1 cellular context compared by ENCODE assay signal in the genomic region with DNA sequence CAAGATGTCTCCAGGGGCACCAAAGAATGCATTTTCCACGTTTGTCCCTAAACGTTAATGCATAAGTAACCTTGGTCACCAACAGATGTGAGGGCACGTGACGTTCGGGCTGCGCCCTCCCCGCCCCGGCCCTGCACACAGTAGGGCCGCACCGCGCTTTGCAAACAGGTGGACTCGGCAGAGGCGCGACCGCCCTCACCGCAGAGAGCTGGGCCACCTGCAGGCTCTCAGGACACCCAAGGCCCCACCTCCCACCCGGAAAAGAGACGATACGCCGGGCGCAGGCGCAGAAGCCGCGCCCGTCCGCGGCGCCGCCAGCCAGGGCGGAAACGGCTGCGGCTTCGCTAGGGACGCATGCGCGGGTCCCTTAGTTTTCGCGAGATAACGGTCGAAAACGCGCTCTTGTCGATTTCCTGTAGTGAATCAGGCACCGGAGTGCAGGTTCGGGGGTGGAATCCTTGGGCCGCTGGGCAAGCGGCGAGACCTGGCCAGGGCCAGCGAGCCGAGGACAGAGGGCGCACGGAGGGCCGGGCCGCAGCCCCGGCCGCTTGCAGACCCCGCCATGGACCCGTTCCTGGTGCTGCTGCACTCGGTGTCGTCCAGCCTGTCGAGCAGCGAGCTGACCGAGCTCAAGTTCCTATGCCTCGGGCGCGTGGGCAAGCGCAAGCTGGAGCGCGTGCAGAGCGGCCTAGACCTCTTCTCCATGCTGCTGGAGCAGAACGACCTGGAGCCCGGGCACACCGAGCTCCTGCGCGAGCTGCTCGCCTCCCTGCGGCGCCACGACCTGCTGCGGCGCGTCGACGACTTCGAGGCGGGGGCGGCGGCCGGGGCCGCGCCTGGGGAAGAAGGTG.
TF ChIP-seq lines count a peak whose summit lies in the region.

A gene with protein sequence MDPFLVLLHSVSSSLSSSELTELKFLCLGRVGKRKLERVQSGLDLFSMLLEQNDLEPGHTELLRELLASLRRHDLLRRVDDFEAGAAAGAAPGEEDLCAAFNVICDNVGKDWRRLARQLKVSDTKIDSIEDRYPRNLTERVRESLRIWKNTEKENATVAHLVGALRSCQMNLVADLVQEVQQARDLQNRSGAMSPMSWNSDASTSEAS (plus strand): TSS at position 399 of the 851 bp plus-strand sequence. CDS start 164 bp downstream, at position 563.

TF ChIP-seq in IMR-90, 13 proteins besides CTCF, POLR2A, EP300 and RAD21:
- TF ChIP-seq BHLHE40 (IDR thresholded peaks at IDR 0.05; ENCODE audit: low read depth, low read length) (peak; percentile 59; the same call in 1 of the 2 replicates), CHD1 (IDR thresholded peaks at IDR 0.05; ENCODE audit: low read depth, low read length) (no peak), FOS (IDR thresholded peaks at IDR 0.05; ENCODE audit: low read depth, low read length) (no peak), NFE2L2 (IDR thresholded peaks at IDR 0.05; ENCODE audit: low read depth, low read length) (no peak), CEBPB (IDR thresholded peaks at IDR 0.05; ENCODE audit: low read depth, low read length) (no peak), SMC3 (IDR thresholded peaks at IDR 0.05; ENCODE audit: low read depth, low read length) (no peak), RCOR1 (IDR thresholded peaks at IDR 0.05; ENCODE audit: insufficient replicate concordance, low read length) (no peak), MAFK (IDR thresholded peaks at IDR 0.05; ENCODE audit: low read depth, low read length) (no peak), MAZ (IDR thresholded peaks at IDR 0.05; ENCODE audit: borderline replicate concordance, low read depth, low read length) (no peak), RFX5 (IDR thresholded peaks at IDR 0.05; ENCODE audit: low read depth, low read length) (no peak), MXI1 (IDR thresholded peaks at IDR 0.05; ENCODE audit: borderline replicate concordance, low read depth, low read length) (peak; percentile 55; the same call in 1 of the 2 replicates)
- TF ChIP-seq, protein P1, sequence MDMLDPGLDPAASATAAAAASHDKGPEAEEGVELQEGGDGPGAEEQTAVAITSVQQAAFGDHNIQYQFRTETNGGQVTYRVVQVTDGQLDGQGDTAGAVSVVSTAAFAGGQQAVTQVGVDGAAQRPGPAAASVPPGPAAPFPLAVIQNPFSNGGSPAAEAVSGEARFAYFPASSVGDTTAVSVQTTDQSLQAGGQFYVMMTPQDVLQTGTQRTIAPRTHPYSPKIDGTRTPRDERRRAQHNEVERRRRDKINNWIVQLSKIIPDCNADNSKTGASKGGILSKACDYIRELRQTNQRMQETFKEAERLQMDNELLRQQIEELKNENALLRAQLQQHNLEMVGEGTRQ (IDR thresholded peaks at IDR 0.05; ENCODE audit: low read depth, low read length) = peak; percentile 77
- TF ChIP-seq, protein P2, sequence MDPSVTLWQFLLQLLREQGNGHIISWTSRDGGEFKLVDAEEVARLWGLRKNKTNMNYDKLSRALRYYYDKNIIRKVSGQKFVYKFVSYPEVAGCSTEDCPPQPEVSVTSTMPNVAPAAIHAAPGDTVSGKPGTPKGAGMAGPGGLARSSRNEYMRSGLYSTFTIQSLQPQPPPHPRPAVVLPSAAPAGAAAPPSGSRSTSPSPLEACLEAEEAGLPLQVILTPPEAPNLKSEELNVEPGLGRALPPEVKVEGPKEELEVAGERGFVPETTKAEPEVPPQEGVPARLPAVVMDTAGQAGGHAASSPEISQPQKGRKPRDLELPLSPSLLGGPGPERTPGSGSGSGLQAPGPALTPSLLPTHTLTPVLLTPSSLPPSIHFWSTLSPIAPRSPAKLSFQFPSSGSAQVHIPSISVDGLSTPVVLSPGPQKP (IDR thresholded peaks at IDR 0.05; ENCODE audit: borderline replicate concordance, low read depth, low read length) = no peak
